8 cellular contexts compared by ENCODE assay signal in the genomic region with DNA sequence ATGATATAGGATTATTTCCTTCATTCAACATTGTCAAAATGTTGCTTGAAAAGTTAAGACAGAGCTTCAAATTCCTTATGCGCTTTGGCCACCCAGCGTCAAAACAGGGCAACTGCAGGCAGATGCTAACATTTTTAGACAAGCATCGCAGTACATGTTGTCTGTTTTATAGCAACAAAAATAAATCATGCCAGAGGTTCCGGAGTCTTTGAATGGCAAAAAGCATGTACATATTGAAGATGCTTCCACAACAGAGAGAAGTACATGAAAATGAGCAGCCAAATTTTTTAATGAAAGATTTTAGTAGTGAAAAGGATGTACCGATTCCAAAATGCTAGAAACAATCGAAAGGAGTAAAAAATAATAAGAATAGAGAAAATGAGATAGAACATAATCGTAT. TPM values are rescaled to one million over a fixed set of nuclear protein-coding genes. Genes with fewer than 3 reads are reported as not detected.
A peak's percentile ranks its signal among the peaks of the same experiment; 100 is the strongest.
DNase-seq lines count a peak whose midpoint lies in the region; ATAC-seq, FAIRE-seq and TF ChIP-seq lines count a peak whose summit lies in the region.

No MANE protein-coding gene starts in this region.

- no peak overlapping the region for H3K4me3 ChIP-seq in OCI-LY7 (ENCODE audit: low read depth, low read length, poor library complexity, severe bottlenecking)
- no peak overlapping the region for H3K4me3 ChIP-seq in keratinocyte (ENCODE audit: control insufficient read depth in 2 of 3, extremely low read depth in 1 of 3, insufficient read depth in 2 of 3, low read depth in 1 of 3, low read length in 3 of 3)
- H3K4me3 ChIP-seq in stomach: no peak overlapping the region

- TF ChIP-seq CTCF in AG09319 (IDR thresholded peaks at IDR 0.05; ENCODE audit: low read depth, low read length) (peak; percentile 88), OCI-LY7 (conservative IDR thresholded peaks at IDR 0.05; ENCODE audit: low read length) (peak; percentile 89), keratinocyte (optimal IDR thresholded peaks at IDR 0.05 in 1 of 3, IDR thresholded peaks at IDR 0.05 in 1 of 3, conservative IDR thresholded peaks at IDR 0.05 in 1 of 3; ENCODE audit: extremely low read depth in 1 of 3, insufficient read depth in 2 of 3, low read length in 3 of 3) (peak; percentile 65 to 78 (median 76)), stomach (IDR thresholded peaks at IDR 0.05) (peak in 5 of 7 experiments; percentile 18 to 80 (median 78))

- TF ChIP-seq POLR2A in GM12892 (IDR thresholded peaks at IDR 0.05; ENCODE audit: low read depth, low read length): no peak
- TF ChIP-seq POLR2A in stomach (IDR thresholded peaks at IDR 0.05): no peak

- H4K20me1 ChIP-seq in OCI-LY7 (ENCODE audit: insufficient read depth, low read length): no peaks in the 10 kb centered on the region
- H4K20me1 ChIP-seq in keratinocyte (ENCODE audit: control insufficient read depth, extremely low read depth, insufficient read depth, low read length): no peaks in the 10 kb centered on the region

- DNase-seq in AG09319 (ENCODE audit: extremely low read depth, low read depth): peak; percentile 18
- no peak for DNase-seq in GM12892 (ENCODE audit: insufficient read length)
- peak; percentile 43 for DNase-seq in OCI-LY7 (ENCODE audit: low spot score)
- peak; percentile 32 for DNase-seq in amniotic stem cell (lab: John Stamatoyannopoulos, UW)
- no peak for DNase-seq in keratinocyte (ENCODE audit: low read depth, low spot score)
- DNase-seq in stomach: peak; percentile 33
- no peak for DNase-seq in NCI-H2029 (lab: John Stamatoyannopoulos, UW)

- H3K27ac ChIP-seq in OCI-LY7 (ENCODE audit: low read depth, low read length, poor library complexity, severe bottlenecking) (no peak overlapping the region), keratinocyte (ENCODE audit: control insufficient read depth, insufficient read depth, low read length) (no peak overlapping the region), stomach (no peak overlapping the region)

- H3K36me3 ChIP-seq in OCI-LY7 (ENCODE audit: insufficient read depth, low read length) (no peaks in the 10 kb centered on the region), keratinocyte (ENCODE audit: control insufficient read depth in 2 of 2, extremely low read depth in 1 of 2, insufficient read depth in 2 of 2, low read length in 2 of 2) (no peaks in the 10 kb centered on the region), stomach (no peaks in the 10 kb centered on the region)

- H3K9me1 ChIP-seq in keratinocyte (ENCODE audit: control insufficient read depth, extremely low read depth, insufficient read depth, low read length): no peaks in the 10 kb centered on the region

- no peak overlapping the region for H3K4me2 ChIP-seq in OCI-LY7 (ENCODE audit: low read length)
- no peak overlapping the region for H3K4me2 ChIP-seq in keratinocyte (ENCODE audit: control insufficient read depth, extremely low read depth, insufficient read depth, low read depth, low read length)

- FAIRE-seq in GM12892 (lab: Jason Lieb, UNC) (peak; percentile 24), keratinocyte (lab: Jason Lieb, UNC) (peak; percentile 78)

- no peak for TF ChIP-seq EP300 in stomach (IDR thresholded peaks at IDR 0.05)

- BruUV-seq in OCI-LY7 (replicated peaks; lab: Mats Ljungman, UMichigan): no TSS peak

- no peaks in the 10 kb centered on the region for H3K9me2 ChIP-seq in OCI-LY7 (ENCODE audit: insufficient read depth, low read length)

- 25 to 31% (median 30%) methylated on average over 7 of the region's 7 CpGs for WGBS in stomach, 5 donors

- H3K4me1 ChIP-seq in OCI-LY7 (ENCODE audit: insufficient read depth, low read length, poor library complexity, severe bottlenecking) (no peaks in the 10 kb centered on the region), keratinocyte (ENCODE audit: control insufficient read depth, extremely low read depth, insufficient read depth, low read length) (peaks cover 4% of the 10 kb centered on the region), stomach (peaks cover 0 to 3% (median 0%) of the 10 kb centered on the region in 4 donors)

- POLR2A ChIA-PET in OCI-LY7 (lab: Charles Lee): interaction anchor here (1.3 to 1.5 kb wide), 2 partner anchors 14 to 17 kb away, joined by 4 to 5 read pairs; no protein-coding TSS in a partner anchor

- dilution Hi-C loops in keratinocyte (cut with MboI; ENCODE audit: extremely low pct_ligation_motif_present, low sequenced_read_pairs): no loop called here

- H2AFZ ChIP-seq in OCI-LY7 (ENCODE audit: low read length): no peak overlapping the region
- H2AFZ ChIP-seq in keratinocyte (ENCODE audit: control insufficient read depth, low read length): no peak overlapping the region

- CTCF ChIA-PET in OCI-LY7 (lab: Charles Lee; ENCODE audit: unreplicated experiment): no interaction called here

- H3K9ac ChIP-seq in keratinocyte (ENCODE audit: control insufficient read depth, extremely low read depth, insufficient read depth, low read length): no peak overlapping the region

- H3K79me2 ChIP-seq in OCI-LY7 (ENCODE audit: insufficient read depth, low read depth, low read length) (no peaks in the 10 kb centered on the region), keratinocyte (ENCODE audit: control insufficient read depth, insufficient read depth, low read length) (no peaks in the 10 kb centered on the region)

- H3K27me3 ChIP-seq in keratinocyte (ENCODE audit: control insufficient read depth, extremely low read depth, insufficient read depth, low read length) (no peaks in the 10 kb centered on the region), stomach (no peaks in the 10 kb centered on the region)

- intact Hi-C loops in OCI-LY7 (cut with micrococcal nuclease; ENCODE audit: unreplicated experiment) (no loop called here), stomach (cut with DNase I; ENCODE audit: low total_unique reads) (no loop called here)

- peak; percentile 88 for ATAC-seq in HG02885 (IDR thresholded peaks at IDR 0.05; ENCODE audit: poor library complexity, unreplicated experiment)

- H3K9me3 ChIP-seq in OCI-LY7 (ENCODE audit: low read length): no peaks in the 10 kb centered on the region
- H3K9me3 ChIP-seq in keratinocyte (ENCODE audit: control insufficient read depth, low read depth, low read length): no peaks in the 10 kb centered on the region
- H3K9me3 ChIP-seq in stomach: no peaks in the 10 kb centered on the region

RNA-seq across cellular contexts. Expression of gene USP15, which starts 49.8 kb away (rescaled TPM):
- 66.1 TPM for polyA plus RNA-seq in GM12892 (2012; ENCODE audit: missing spikeins)
- total RNA-seq in OCI-LY7 (2014; rRNA removed; shearing (Covaris generic)): 43.3 and 65.7 TPM in 2 replicates
- total RNA-seq in OCI-LY7 (2022) (52.8 and 62.8 TPM in 2 replicates), stomach (100 to 1,000 TPM in 4 of 5 donors, 10 to 100 TPM in 1; 21.4 to 220 (median 119) TPM)
- polyA plus RNA-seq in keratinocyte (48.9 to 66.5 TPM (median 51.1 TPM) in 3 replicates), stomach (10 to 100 TPM; 16.6 to 36.5 (median 18.7) TPM)
- polyA plus RNA-seq in keratinocyte (2011; ENCODE audit: low read depth): 128 TPM
- 26.1 and 59.7 TPM in 2 replicates for polyA plus RNA-seq in keratinocyte (2011; cell fraction: cytosol; rRNA removed)
- polyA plus RNA-seq in keratinocyte (2011; cell fraction: nucleus; rRNA removed): 90.7 and 109 TPM in 2 replicates
- polyA plus RNA-seq in keratinocyte (2012; ENCODE audit: low replicate concordance): 55.1 and 58.3 TPM in 2 replicates
- 12.6 to 158 TPM (median 75.3 TPM) in 3 replicates for polyA minus RNA-seq in keratinocyte
- polyA minus RNA-seq in keratinocyte (2011; cell fraction: cytosol; rRNA and poly(A)+ RNA removed): 24.9 TPM
- 78.0 and 161 TPM in 2 replicates for polyA minus RNA-seq in keratinocyte (2011; cell fraction: nucleus; rRNA and poly(A)+ RNA removed)

Comparison
In these comparisons a context has a peak if more than half of its experiments do, and no peak if none do; other contexts are left out.
1. DNase-seq: peak in AG09319 (single experiment), OCI-LY7 (single experiment), amniotic stem cell (single experiment) and stomach (single experiment); none in GM12892 (single experiment), keratinocyte (single experiment) and NCI-H2029 (single experiment).
2. Peak in every context shown above with its lines, with median percentiles within 50 percentile points of each other: CTCF ChIP-seq.